In genomic region chr3:133888739-133889340, GRCh38 we compare ENCODE assay signal across 16 cellular contexts. TPM values are rescaled to one million over a fixed set of nuclear protein-coding genes. Genes with fewer than 3 reads are reported as not detected.
"Had no signal": no experiment of that assay in that cellular context is flagged by ENCODE, and none has a peak within 500 bp of the region (broad histone marks: within the 10 kb centered on the region; RNA-seq: fewer than 3 reads in every experiment).

No MANE protein-coding gene starts in this region.

- H3K36me3 Mint-ChIP-seq: stimulated activated naive B cell treated with anti-CD40 and anti-IgM and Interleukin-4, amounts not matched to agents 10 μg/mL and 1 μg/mL and 100 μg/mL, for 72 hours; WTC11 had no signal

- H3K27me3 ChIP-seq: transverse colon, uterus had no signal

- H3K36me3 ChIP-seq: left lung, transverse colon, uterus had no signal

- H3K9me3 ChIP-seq: left lung, transverse colon, uterus had no signal

- H3K4me3 ChIP-seq: left lung, transverse colon, uterus had no signal

- H3K27ac ChIP-seq: left lung, transverse colon, uterus had no signal

- H3K4me1 ChIP-seq: left lung, uterus had no signal

- H3K4me3 Mint-ChIP-seq: activated naive CD4-positive, alpha-beta T cell treated with anti-CD3 and anti-CD28 coated beads for 36 hours; activated T-cell treated with anti-CD3 and anti-CD28 coated beads, Interleukin-2, amount 50 U/mL, for 4 hours; stimulated activated naive B cell treated with anti-CD40 and anti-IgM and Interleukin-4, amounts not matched to agents 10 μg/mL and 1 μg/mL and 100 μg/mL, for 72 hours; WTC11 had no signal

- DNase-seq: activated CD4-positive, alpha-beta T cell treated with anti-CD3 and anti-CD28 coated beads, Interleukin-2, amount 50 U/mL, for 4 hours; activated CD8-positive, alpha-beta memory T cell treated with anti-CD3 and anti-CD28 coated beads, Interleukin-2, amount 50 U/mL, for 48 hours; activated naive CD4-positive, alpha-beta T cell treated with anti-CD3 and anti-CD28 coated beads for 36 hours; activated T-cell treated with anti-CD3 and anti-CD28 coated beads, Interleukin-2, amount 50 U/mL, for 4 hours; cortex of kidney; foreskin fibroblast; left lung; retina; stimulated activated CD4-positive, alpha-beta T cell treated with anti-CD3 and anti-CD28 coated beads, Interleukin-2, amount 100 ng/mL, for 48 hours; stimulated activated CD8-positive, alpha-beta memory T cell treated with anti-CD3 and anti-CD28 coated beads, Interleukin-4, amount 100 ng/mL, for 48 hours; stimulated activated naive B cell treated with anti-CD40 and anti-IgM and Interleukin-4, amounts not matched to agents 10 μg/mL and 1 μg/mL and 100 μg/mL, for 72 hours; T1000; transverse colon; uterus had no signal

- H3K27ac Mint-ChIP-seq: activated naive CD4-positive, alpha-beta T cell treated with anti-CD3 and anti-CD28 coated beads for 36 hours; progenitor cell of endocrine pancreas; stimulated activated naive B cell treated with anti-CD40 and anti-IgM and Interleukin-4, amounts not matched to agents 10 μg/mL and 1 μg/mL and 100 μg/mL, for 72 hours; WTC11 had no signal

- H3K9me3 Mint-ChIP-seq: activated naive CD4-positive, alpha-beta T cell treated with anti-CD3 and anti-CD28 coated beads for 36 hours; activated T-cell treated with anti-CD3 and anti-CD28 coated beads, Interleukin-2, amount 50 U/mL, for 4 hours; stimulated activated naive B cell treated with anti-CD40 and anti-IgM and Interleukin-4, amounts not matched to agents 10 μg/mL and 1 μg/mL and 100 μg/mL, for 72 hours; WTC11 had no signal

RNA-seq across cellular contexts. Expression of gene RAB6B, which starts 6.8 kb away (rescaled TPM):
- total RNA-seq: activated naive CD4-positive, alpha-beta T cell treated with anti-CD3 and anti-CD28 coated beads for 36 hours had no signal
